In the genomic region with DNA sequence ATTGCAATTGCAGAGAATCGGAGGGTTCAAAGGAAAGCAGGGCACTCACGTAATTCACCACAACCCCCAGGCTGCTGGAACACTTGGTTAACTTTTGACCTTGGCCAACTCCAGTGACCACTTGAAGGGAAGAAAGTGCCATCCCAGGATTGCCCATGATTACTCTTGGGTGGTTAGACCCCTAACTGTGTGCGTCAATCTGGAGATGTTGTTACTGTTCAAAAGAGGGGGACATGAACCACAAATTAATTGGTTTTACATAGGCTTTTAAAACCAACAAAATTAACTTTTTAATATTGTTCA, we compare ENCODE assay signal across 18 cellular contexts. TPM values are rescaled to one million over a fixed set of nuclear protein-coding genes. Genes with fewer than 3 reads are reported as not detected.
DNase-seq lines count a peak whose midpoint lies in the region; ATAC-seq, FAIRE-seq and TF ChIP-seq lines count a peak whose summit lies in the region.
"Had no signal": no experiment of that assay in that cellular context is flagged by ENCODE, and none has a peak within 500 bp of the region (broad histone marks: within the 10 kb centered on the region; RNA-seq: fewer than 3 reads in every experiment).

No MANE protein-coding gene starts in this region.

- H3K36me3 ChIP-seq in DOHH2 (ENCODE audit: control insufficient read depth, low read length) (peaks cover 5% of the 10 kb centered on the region), OCI-LY1 (ENCODE audit: insufficient read depth, low read length) (no peaks in the 10 kb centered on the region)
- H3K36me3 ChIP-seq: BE2C had no signal

- H3K27ac ChIP-seq in A549 (peak overlapping the region; percentile 87 to 90), DOHH2 (ENCODE audit: low read depth, low read length) (peak overlapping the region; percentile 88), OCI-LY1 (ENCODE audit: low read depth, low read length, poor library complexity, severe bottlenecking) (peak overlapping the region; percentile 99)
- H3K27ac ChIP-seq: C4-2B had no signal

- TF ChIP-seq CTCF in A549 (IDR thresholded peaks at IDR 0.05) (no peak), DOHH2 (IDR thresholded peaks at IDR 0.05; ENCODE audit: low read depth, low read length, poor library complexity, severe bottlenecking) (no peak), OCI-LY1 (IDR thresholded peaks at IDR 0.05; ENCODE audit: low read length) (no peak), WTC11 (IDR thresholded peaks at IDR 0.05) (no peak)

- POLR2A ChIA-PET in A549 (lab: Yijun Ruan, JAX) (no interaction called here), WTC11 (lab: Charles Lee) (no interaction called here)

- 92% methylated on average over 3 of the region's 3 CpGs for WGBS in A549 (ENCODE audit: missing lambda C conversion rate)

- no peak for TF ChIP-seq RAD21 in A549 (conservative IDR thresholded peaks at IDR 0.05 in 1 of 2, IDR thresholded peaks at IDR 0.05 in 1 of 2)

- H3K27me3 Mint-ChIP-seq in WTC11 (ENCODE audit: low read depth), result no peaks in the 10 kb centered on the region
- H3K27me3 Mint-ChIP-seq in activated T-helper 1 cell treated with anti-CD3 and anti-CD28 coated beads, Interleukin-12 subunit alpha, Interleukin-12 subunit beta, Interleukin-2, Interleukin-4 antibody, amounts not matched to agents 30 ng/mL and 10 ng/mL and 1 ng/mL, durations not matched to agents 14 hours and 24 hours and 36 hours (ENCODE audit: insufficient read depth), result no peaks in the 10 kb centered on the region
- H3K27me3 Mint-ChIP-seq: CD4-positive, alpha-beta T cell had no signal

- no peak for FAIRE-seq in A549 (lab: Jason Lieb, UNC)
- FAIRE-seq: D721Med, K562 had no signal

- no peak overlapping the region for H3K4me3 Mint-ChIP-seq in WTC11
- H3K4me3 Mint-ChIP-seq in activated T-helper 1 cell treated with anti-CD3 and anti-CD28 coated beads, Interleukin-12 subunit alpha, Interleukin-12 subunit beta, Interleukin-2, Interleukin-4 antibody, amounts not matched to agents 30 ng/mL and 10 ng/mL and 1 ng/mL, durations not matched to agents 14 hours and 24 hours and 36 hours, result no peak overlapping the region
- H3K4me3 Mint-ChIP-seq: CD4-positive, alpha-beta T cell; HFFc6 had no signal

- no peak overlapping the region for H2AFZ ChIP-seq in OCI-LY1 (ENCODE audit: low read length)

- H3K9me2 ChIP-seq in DOHH2 (replicated peaks; ENCODE audit: control insufficient read depth, low read length) (no peaks in the 10 kb centered on the region), OCI-LY1 (ENCODE audit: low read depth, low read length) (no peaks in the 10 kb centered on the region)

- H3K36me3 Mint-ChIP-seq in WTC11, result no peaks in the 10 kb centered on the region
- no peaks in the 10 kb centered on the region for H3K36me3 Mint-ChIP-seq in activated T-helper 1 cell treated with anti-CD3 and anti-CD28 coated beads, Interleukin-12 subunit alpha, Interleukin-12 subunit beta, Interleukin-2, Interleukin-4 antibody, amounts not matched to agents 30 ng/mL and 10 ng/mL and 1 ng/mL, durations not matched to agents 14 hours and 24 hours and 36 hours (ENCODE audit: low read depth)

- H3K9ac ChIP-seq in OCI-LY1 (ENCODE audit: low read length), result peak overlapping the region; percentile 64

- H3K79me2 ChIP-seq in DOHH2 (ENCODE audit: control insufficient read depth, low read length) (no peaks in the 10 kb centered on the region), OCI-LY1 (ENCODE audit: insufficient read depth, low read length) (no peaks in the 10 kb centered on the region)

- H3K4me1 Mint-ChIP-seq in WTC11, result no peaks in the 10 kb centered on the region
- peaks cover 32% of the 10 kb centered on the region for H3K4me1 Mint-ChIP-seq in activated T-helper 1 cell treated with anti-CD3 and anti-CD28 coated beads, Interleukin-12 subunit alpha, Interleukin-12 subunit beta, Interleukin-2, Interleukin-4 antibody, amounts not matched to agents 30 ng/mL and 10 ng/mL and 1 ng/mL, durations not matched to agents 14 hours and 24 hours and 36 hours (ENCODE audit: low read depth)

- H3F3A ChIP-seq in DOHH2 (ENCODE audit: control insufficient read depth, insufficient read depth) (peaks cover 46% of the 10 kb centered on the region), OCI-LY1 (ENCODE audit: insufficient read depth, low read length) (0 out of 2 replicates have a peak, but pooled peaks cover 8% of the 10 kb centered on the region)

- H3K27ac Mint-ChIP-seq in WTC11, result no peak overlapping the region
- no peak overlapping the region for H3K27ac Mint-ChIP-seq in activated T-helper 1 cell treated with anti-CD3 and anti-CD28 coated beads, Interleukin-12 subunit alpha, Interleukin-12 subunit beta, Interleukin-2, Interleukin-4 antibody, amounts not matched to agents 30 ng/mL and 10 ng/mL and 1 ng/mL, durations not matched to agents 14 hours and 24 hours and 36 hours
- H3K27ac Mint-ChIP-seq: CD4-positive, alpha-beta T cell; HFFc6 had no signal

- no peak for TF ChIP-seq EP300 in A549 (IDR thresholded peaks at IDR 0.05)

- no peaks in the 10 kb centered on the region for H4K20me1 ChIP-seq in DOHH2 (ENCODE audit: control insufficient read depth, insufficient read depth, low read depth, low read length)
- no peaks in the 10 kb centered on the region for H4K20me1 ChIP-seq in OCI-LY1 (ENCODE audit: insufficient read depth, low read length)

- intact Hi-C loops in activated T-helper 1 cell treated with anti-CD3 and anti-CD28 coated beads, Interleukin-12 subunit alpha, Interleukin-12 subunit beta, Interleukin-2, Interleukin-4 antibody, amounts not matched to agents 30 ng/mL and 10 ng/mL and 1 ng/mL, durations not matched to agents 14 hours and 24 hours and 36 hours (cut with micrococcal nuclease), result loop anchor here (5.0 to 10.0 kb wide), 2 partner anchors 34 to 1283 kb away; no protein-coding TSS in a partner anchor

- H3K4me2 ChIP-seq in A549, result no peak overlapping the region
- peak overlapping the region; percentile 77 for H3K4me2 ChIP-seq in DOHH2 (ENCODE audit: low read length)
- H3K4me2 ChIP-seq in OCI-LY1 (ENCODE audit: low read length), result peak overlapping the region; percentile 58

- H3K9me3 ChIP-seq in A549 (peaks cover 11% of the 10 kb centered on the region), DOHH2 (ENCODE audit: control insufficient read depth, insufficient read depth, low read length) (no peaks in the 10 kb centered on the region), OCI-LY1 (ENCODE audit: low read length) (no peaks in the 10 kb centered on the region)
- H3K9me3 ChIP-seq: BE2C, Caco-2 had no signal

- no peaks in the 10 kb centered on the region for H3K27me3 ChIP-seq in DOHH2 (ENCODE audit: control insufficient read depth, low read length)
- H3K27me3 ChIP-seq in OCI-LY1 (ENCODE audit: insufficient read depth, low read length), result no peaks in the 10 kb centered on the region
- H3K27me3 ChIP-seq: BE2C had no signal

- CTCF ChIA-PET in A549 (lab: Yijun Ruan, JAX), result interaction anchor here (1.8 to 3.2 kb wide), 2 partner anchors 8 to 68 kb away, joined by 6 to 12 read pairs; no protein-coding TSS in a partner anchor
- CTCF ChIA-PET in WTC11 (lab: Charles Lee), result no interaction called here

- H3K4me1 ChIP-seq in A549, result peaks cover 51% of the 10 kb centered on the region
- peaks cover 83% of the 10 kb centered on the region for H3K4me1 ChIP-seq in DOHH2 (ENCODE audit: control insufficient read depth, low read length)
- peaks cover 77% of the 10 kb centered on the region for H3K4me1 ChIP-seq in OCI-LY1 (ENCODE audit: insufficient read depth, low read length, severe bottlenecking)
- H3K4me1 ChIP-seq: BE2C had no signal

- H3K4me3 ChIP-seq in A549 (no peak overlapping the region), DOHH2 (ENCODE audit: low read length) (peak overlapping the region; percentile 52), OCI-LY1 (ENCODE audit: low read depth, low read length, poor library complexity, severe bottlenecking) (peak overlapping the region; percentile 2)
- H3K4me3 ChIP-seq: K562 had no signal

- TF ChIP-seq POLR2A in A549 (IDR thresholded peaks at IDR 0.05; ENCODE audit: low read length), result no peak

- H3K9me3 Mint-ChIP-seq in WTC11, result no peaks in the 10 kb centered on the region
- H3K9me3 Mint-ChIP-seq in activated T-helper 1 cell treated with anti-CD3 and anti-CD28 coated beads, Interleukin-12 subunit alpha, Interleukin-12 subunit beta, Interleukin-2, Interleukin-4 antibody, amounts not matched to agents 30 ng/mL and 10 ng/mL and 1 ng/mL, durations not matched to agents 14 hours and 24 hours and 36 hours, result no peaks in the 10 kb centered on the region
- H3K9me3 Mint-ChIP-seq: CD4-positive, alpha-beta T cell had no signal

- DNase-seq in A549 (ENCODE audit: low read depth in 1 of 2, low spot score in 1 of 2), result no peak
- DNase-seq in WTC11 (ENCODE audit: low spot score), result no peak
- no peak for DNase-seq in activated T-helper 1 cell treated with anti-CD3 and anti-CD28 coated beads, Interleukin-12 subunit alpha, Interleukin-12 subunit beta, Interleukin-2, Interleukin-4 antibody, amounts not matched to agents 30 ng/mL and 10 ng/mL and 1 ng/mL, durations not matched to agents 14 hours and 24 hours and 36 hours (ENCODE audit: low spot score)
- no peak for DNase-seq in stimulated activated naive CD4-positive, alpha-beta T cell treated with Interleukin-2 at 50 U/mL for 16 hours (lab: John Stamatoyannopoulos, UW)
- DNase-seq: 8988T; BE2C; Caco-2; CD4-positive, alpha-beta T cell; GDM1; HCEC 1CT; HFFc6 had no signal

- no peak for ATAC-seq in A549
- no peak for ATAC-seq in WTC11
- ATAC-seq in GM21390 (IDR thresholded peaks at IDR 0.05; ENCODE audit: unreplicated experiment), result no peak
- no peak for ATAC-seq in HG02970 (IDR thresholded peaks at IDR 0.05; ENCODE audit: low FRiP score, unreplicated experiment)
- ATAC-seq: K562 had no signal

TF ChIP-seq in WTC11, 78 proteins besides CTCF, POLR2A, EP300 and RAD21:
- no peak for TF ChIP-seq OVOL2 (CRISPR knock-in tag; IDR thresholded peaks at IDR 0.05; ENCODE audit: borderline replicate concordance)
- no peak for TF ChIP-seq EMX1 (CRISPR knock-in tag; IDR thresholded peaks at IDR 0.05)
- 0 out of 2 replicates have a peak, but pooled peaks have one; percentile 42 for TF ChIP-seq GABPB1 (CRISPR knock-in tag; IDR thresholded peaks at IDR 0.05)
- no peak for TF ChIP-seq ETV6 (CRISPR knock-in tag; IDR thresholded peaks at IDR 0.05)
- TF ChIP-seq TP53 (CRISPR knock-in tag; IDR thresholded peaks at IDR 0.05), result no peak

RNA-seq across cellular contexts. Expression of a gene that starts 50.1 kb away (rescaled TPM):
- polyA plus RNA-seq in A549 (2011; rRNA removed), result 135 and 136 TPM in 2 replicates
- 27.5 and 35.2 TPM in 2 replicates for polyA plus RNA-seq in A549 (2012; cell fraction: cytosol; rRNA removed)
- 28.3 and 32.1 TPM in 2 replicates for polyA plus RNA-seq in A549 (2012; cell fraction: nucleus; rRNA removed)
- 35.8 to 43.4 TPM (median 42.9 TPM) in 3 replicates for polyA plus RNA-seq in A549 (2017; fragmentation: RNase III; extraction: RNeasy Plus Mini Kit Qiagen cat#74134 plus additional on column Dnase treatment)
- polyA minus RNA-seq in A549 (2011; rRNA and poly(A)+ RNA removed), result 179 and 198 TPM in 2 replicates
- 20.2 to 25.2 TPM (median 21.5 TPM) in 3 replicates for total RNA-seq in WTC11 (2021)
- total RNA-seq in activated T-helper 1 cell treated with anti-CD3 and anti-CD28 coated beads, Interleukin-12 subunit alpha, Interleukin-12 subunit beta, Interleukin-2, Interleukin-4 antibody, amounts not matched to agents 30 ng/mL and 10 ng/mL and 1 ng/mL, durations not matched to agents 14 hours and 24 hours and 36 hours, result 132 and 133 TPM in 2 replicates
